Comparison of ENCODE assay signal across 9 cellular contexts in the genomic region with DNA sequence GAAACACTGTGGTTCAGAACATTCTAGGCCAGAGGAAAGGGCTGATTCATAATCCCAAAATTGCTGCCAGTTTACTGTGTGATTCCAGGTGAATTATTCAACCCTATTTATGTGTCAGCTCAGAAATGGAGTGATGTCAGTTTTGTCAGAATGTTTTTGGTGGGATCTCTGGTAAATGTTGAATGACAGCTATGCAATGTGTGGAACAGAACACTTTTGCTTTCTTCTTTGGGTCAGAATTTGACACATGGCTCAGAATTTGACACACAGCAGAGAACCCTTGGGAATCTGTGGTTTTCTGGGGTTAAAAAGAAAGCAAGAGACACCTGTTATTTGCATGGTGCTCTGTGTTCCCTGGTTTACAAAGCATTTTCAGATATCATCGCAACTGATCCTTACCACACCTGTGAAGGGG. TPM values are rescaled to one million over a fixed set of nuclear protein-coding genes. Genes with fewer than 3 reads are reported as not detected.
A peak's percentile ranks its signal among the peaks of the same experiment; 100 is the strongest.
DNase-seq lines count a peak whose midpoint lies in the region; ATAC-seq and TF ChIP-seq lines count a peak whose summit lies in the region.
"Had no signal": no experiment of that assay in that cellular context is flagged by ENCODE, and none has a peak within 500 bp of the region (broad histone marks: within the 10 kb centered on the region; RNA-seq: fewer than 3 reads in every experiment).

No MANE protein-coding gene starts in this region.

- H3K9me3 ChIP-seq in tibial nerve = no peaks in the 10 kb centered on the region

- no peak overlapping the region for H3K4me3 ChIP-seq in tibial nerve

- H3K27me3 ChIP-seq in tibial nerve = no peaks in the 10 kb centered on the region

- H3K4me3 Mint-ChIP-seq in activated naive CD4-positive, alpha-beta T cell treated with anti-CD3 and anti-CD28 coated beads, Interleukin-2, amount 50 U/mL, for 24 hours = peak overlapping the region; percentile 84

- peak; percentile 48 for ATAC-seq in HG03354 (IDR thresholded peaks at IDR 0.05; ENCODE audit: poor library complexity, severe bottlenecking, unreplicated experiment)
- no peak for ATAC-seq in left cardiac atrium

- H3K4me1 ChIP-seq in tibial nerve = peaks cover 0 to 35% (median 12%) of the 10 kb centered on the region in 4 donors

- H3K36me3 Mint-ChIP-seq in activated naive CD4-positive, alpha-beta T cell treated with anti-CD3 and anti-CD28 coated beads, Interleukin-2, amount 50 U/mL, for 24 hours = no peaks in the 10 kb centered on the region

- TF ChIP-seq EP300 in tibial nerve (IDR thresholded peaks at IDR 0.05) = no peak

- WGBS in tibial nerve, 2 donors = 79 to 81% methylated on average over 1 of the region's 1 CpG

- intact Hi-C loops in left cardiac atrium (cut with DNase I) = no loop called here

- peaks cover 0 to 8% (median 0%) of the 10 kb centered on the region in 3 donors for H3K36me3 ChIP-seq in tibial nerve

- no peaks in the 10 kb centered on the region for H3K27me3 Mint-ChIP-seq in activated naive CD4-positive, alpha-beta T cell treated with anti-CD3 and anti-CD28 coated beads, Interleukin-2, amount 50 U/mL, for 24 hours

- no peaks in the 10 kb centered on the region for H3K9me3 Mint-ChIP-seq in activated naive CD4-positive, alpha-beta T cell treated with anti-CD3 and anti-CD28 coated beads, Interleukin-2, amount 50 U/mL, for 24 hours

- H3K27ac ChIP-seq in tibial nerve = peak overlapping the region in 3 of 4 donors; percentile 1 to 95 (median 92)

- no peak for DNase-seq in activated naive CD4-positive, alpha-beta T cell treated with anti-CD3 and anti-CD28 coated beads, Interleukin-2, amount 50 U/mL, for 16 hours
- DNase-seq in cerebellar cortex (ENCODE audit: low spot score) = peak; percentile 9
- DNase-seq in tibial nerve (ENCODE audit: low spot score in 2 of 2) = no peak
- DNase-seq in epidermal melanocyte (ENCODE audit: insufficient read length, low spot score) = no peak
- no peak for DNase-seq in left cardiac atrium
- DNase-seq in H4 (ENCODE audit: low spot score) = no peak
- DNase-seq: activated CD4-positive, CD25-positive, alpha-beta regulatory T cell treated with anti-CD3 and anti-CD28 coated beads, Interleukin-2, amount 50 U/mL, for 72 hours had no signal

- TF ChIP-seq CTCF in tibial nerve (IDR thresholded peaks at IDR 0.05) = no peak

- TF ChIP-seq POLR2A in tibial nerve (IDR thresholded peaks at IDR 0.05) = no peak

- peak overlapping the region; percentile 84 for H3K27ac Mint-ChIP-seq in activated naive CD4-positive, alpha-beta T cell treated with anti-CD3 and anti-CD28 coated beads, Interleukin-2, amount 50 U/mL, for 24 hours

- H3K4me1 Mint-ChIP-seq in activated naive CD4-positive, alpha-beta T cell treated with anti-CD3 and anti-CD28 coated beads, Interleukin-2, amount 50 U/mL, for 24 hours = peaks cover 28% of the 10 kb centered on the region

RNA-seq across cellular contexts. Expression of gene MTA3, which starts 1.6 kb away (rescaled TPM):
- 10 to 100 TPM; 33.1 to 47.0 (median 42.5) TPM for total RNA-seq in tibial nerve
- total RNA-seq in left cardiac atrium = 10 to 100 TPM; 20.9 to 21.8 TPM
- 23.8 and 26.4 TPM in 2 replicates for total RNA-seq in H4 (2014; rRNA removed; shearing (Covaris generic))
